ENCODE assay signal across 23 cellular contexts in genomic region chr17:27242951-27243350, GRCh38. TPM values are rescaled to one million over a fixed set of nuclear protein-coding genes. Genes with fewer than 3 reads are reported as not detected.
A peak's percentile ranks its signal among the peaks of the same experiment; 100 is the strongest.
DNase-seq lines count a peak whose midpoint lies in the region; TF ChIP-seq lines count a peak whose summit lies in the region.
"Had no signal": no experiment of that assay in that cellular context is flagged by ENCODE, and none has a peak within 500 bp of the region (broad histone marks: within the 10 kb centered on the region; RNA-seq: fewer than 3 reads in every experiment).

No MANE protein-coding gene starts in this region.

- no peak overlapping the region for H3K23ac ChIP-seq in trophoblast cell (ENCODE audit: low read length)

- peak overlapping the region; percentile 86 for H2BK12ac ChIP-seq in trophoblast cell (ENCODE audit: low read length)

- H3K27ac Mint-ChIP-seq in activated CD4-positive, alpha-beta T cell treated with anti-CD3 and anti-CD28 coated beads, Interleukin-2, amount 10 ng/mL, durations not matched to agents 7 days and 5 days, result no peak overlapping the region
- H3K27ac Mint-ChIP-seq: memory B cell had no signal

- H3K9me3 ChIP-seq in AG04450 (ENCODE audit: control insufficient read depth, insufficient read depth, low read length) (no peaks in the 10 kb centered on the region), PC-9 (ENCODE audit: insufficient read depth, low read depth) (no peaks in the 10 kb centered on the region), esophagus squamous epithelium (no peaks in the 10 kb centered on the region), trophoblast cell (ENCODE audit: insufficient read depth, low read depth, low read length) (no peaks in the 10 kb centered on the region)
- H3K9me3 ChIP-seq: psoas muscle, testis had no signal

- peak overlapping the region; percentile 39 for H2BK120ac ChIP-seq in trophoblast cell (ENCODE audit: insufficient read depth, low read length, poor library complexity)

- intact Hi-C loops in PC-9 (cut with micrococcal nuclease; ENCODE audit: unreplicated experiment), result loop anchor here (10.0 kb wide), 2 partner anchors 212 to 252 kb away; partner anchors contain the start of gene KSR1
- intact Hi-C loops in esophagus squamous epithelium (cut with DNase I), result loop anchor here (5.0 to 10.0 kb wide), 2 partner anchors 52 to 99 kb away; partner anchors contain the start of gene WSB1

- WGBS in esophagus squamous epithelium, 2 donors, result 70 to 75% methylated on average over 1 of the region's 1 CpG
- WGBS in trophoblast cell (ENCODE audit: extremely low coverage, insufficient coverage, insufficient read length), result no CpG with 5 or more reads among the region's 1 CpG

- H3K4me3 ChIP-seq in AG04450 (ENCODE audit: low read depth, low read length) (no peak overlapping the region), PC-9 (no peak overlapping the region), esophagus squamous epithelium (no peak overlapping the region), trophoblast cell (ENCODE audit: low read depth, low read length) (peak overlapping the region; percentile 6)
- H3K4me3 ChIP-seq: psoas muscle, testis had no signal

- no peaks in the 10 kb centered on the region for H3K9me3 Mint-ChIP-seq in activated CD4-positive, alpha-beta T cell treated with anti-CD3 and anti-CD28 coated beads, Interleukin-2, amount 10 ng/mL, durations not matched to agents 7 days and 5 days
- H3K9me3 Mint-ChIP-seq: memory B cell had no signal

- H3K4me1 ChIP-seq in PC-9 (replicated peaks; ENCODE audit: insufficient read depth) (peaks cover 88% of the 10 kb centered on the region), esophagus squamous epithelium (peaks cover 43 to 95% (median 69%) of the 10 kb centered on the region in 3 donors), trophoblast cell (ENCODE audit: control insufficient read depth in 1 of 2, insufficient read depth in 2 of 2, low read length in 2 of 2) (peaks cover 29 to 34% of the 10 kb centered on the region in 2 experiments)

- H2AFZ ChIP-seq in PC-9 (no peak overlapping the region), trophoblast cell (ENCODE audit: insufficient read depth, low read length, poor library complexity) (no peak overlapping the region)

- POLR2A ChIA-PET in AG04450 (lab: Yijun Ruan, JAX), result interaction anchor here (1.2 kb wide), 1 partner anchor 52 kb away, joined by 6 read pairs; no protein-coding TSS in a partner anchor
- POLR2A ChIA-PET in PC-9 (lab: Charles Lee; ENCODE audit: unreplicated experiment), result interaction anchor here (0.6 kb wide), 1 partner anchor 765 kb away, joined by 4 read pairs; no protein-coding TSS in a partner anchor
- POLR2A ChIA-PET in activated CD4-positive, alpha-beta T cell treated with anti-CD3 and anti-CD28 coated beads, Interleukin-2, amount 10 ng/mL, durations not matched to agents 7 days and 5 days (lab: Charles Lee), result no interaction called here

- TF ChIP-seq POLR2A in esophagus squamous epithelium (IDR thresholded peaks at IDR 0.05), result no peak

- no peak for TF ChIP-seq CTCF in AG04450 (IDR thresholded peaks at IDR 0.05; ENCODE audit: low read depth, low read length)
- no peak for TF ChIP-seq CTCF in PC-9 (conservative IDR thresholded peaks at IDR 0.05)
- no peak for TF ChIP-seq CTCF in esophagus squamous epithelium (IDR thresholded peaks at IDR 0.05)

- DNase-seq in AG04450 (ENCODE audit: low read depth, low spot score) (no peak), PC-9 (no peak), esophagus squamous epithelium (lab: John Stamatoyannopoulos, UW) (no peak), trophoblast cell (no peak), cerebellar nuclear complex (lab: John Stamatoyannopoulos, UW) (no peak), GOT3 (lab: John Stamatoyannopoulos, UW) (no peak), DMS79 treated with DMSO at 0.1 percent for 48 hours (lab: John Stamatoyannopoulos, UW) (no peak)
- no peak for DNase-seq in activated CD4-positive, alpha-beta T cell treated with anti-CD3 and anti-CD28 coated beads, Interleukin-2, amount 10 ng/mL, durations not matched to agents 7 days and 5 days
- DNase-seq: activated CD4-positive, alpha-beta T cell treated with anti-CD3 and anti-CD28 coated beads for 48 hours; activated gamma-delta T cell; activated T-cell treated with anti-CD3 and anti-CD28 coated beads, Interleukin-2, amount 50 U/mL, for 1 hour; C1 segment of cervical spinal cord; Calu3; head of caudate nucleus; KG1; kidney glomerular epithelial cell; NCI-H1436 treated with DMSO at 0.1 percent for 48 hours; psoas muscle; SHP77; stimulated activated naive CD8-positive, alpha-beta T cell treated with anti-CD3 and anti-CD28 coated beads, Interleukin-15, Interleukin-2, amounts not matched to agents 100 U/mL and 50 U/mL, for 24 hours; T-helper 9 cell; testis had no signal

- H3K36me3 Mint-ChIP-seq in activated CD4-positive, alpha-beta T cell treated with anti-CD3 and anti-CD28 coated beads, Interleukin-2, amount 10 ng/mL, durations not matched to agents 7 days and 5 days (ENCODE audit: low read depth), result no peaks in the 10 kb centered on the region
- H3K36me3 Mint-ChIP-seq: memory B cell had no signal

- no peak overlapping the region for H4K12ac ChIP-seq in trophoblast cell (ENCODE audit: low read depth, low read length)

- H3K79me1 ChIP-seq in trophoblast cell (ENCODE audit: low read length), result peaks cover 30% of the 10 kb centered on the region

- H3K36me3 ChIP-seq in PC-9 (ENCODE audit: low read depth), result no peaks in the 10 kb centered on the region
- H3K36me3 ChIP-seq in esophagus squamous epithelium, result no peaks in the 10 kb centered on the region
- H3K36me3 ChIP-seq in trophoblast cell (ENCODE audit: control insufficient read depth in 1 of 2, insufficient read depth in 2 of 2, low read length in 2 of 2), result no peaks in the 10 kb centered on the region

- H3K27me3 ChIP-seq in AG04450 (ENCODE audit: control insufficient read depth, insufficient read depth, low read length), result no peaks in the 10 kb centered on the region
- no peaks in the 10 kb centered on the region for H3K27me3 ChIP-seq in PC-9 (ENCODE audit: insufficient read depth, low read depth)
- no peaks in the 10 kb centered on the region for H3K27me3 ChIP-seq in esophagus squamous epithelium
- no peaks in the 10 kb centered on the region for H3K27me3 ChIP-seq in trophoblast cell (ENCODE audit: insufficient read depth, low read length)
- H3K27me3 ChIP-seq: testis had no signal

- H3K14ac ChIP-seq in trophoblast cell (ENCODE audit: low read length), result peak overlapping the region; percentile 75

- H3K4ac ChIP-seq in trophoblast cell (ENCODE audit: low read depth, low read length), result no peak overlapping the region

- CTCF ChIA-PET in AG04450 (lab: Charles Lee), result interaction anchor here (1.0 to 2.3 kb wide), 3 partner anchors 15 to 102 kb away, joined by 3 to 7 read pairs (median 3); no protein-coding TSS in a partner anchor
- CTCF ChIA-PET in PC-9 (lab: Charles Lee), result interaction anchor here (0.6 to 1.0 kb wide), 2 partner anchors 90 to 725 kb away, joined by 5 to 9 read pairs; no protein-coding TSS in a partner anchor
- CTCF ChIA-PET in activated CD4-positive, alpha-beta T cell treated with anti-CD3 and anti-CD28 coated beads, Interleukin-2, amount 10 ng/mL, durations not matched to agents 7 days and 5 days (lab: Charles Lee), result no interaction called here

- H3K9ac ChIP-seq in trophoblast cell (ENCODE audit: low read length), result no peak overlapping the region

- H3F3A ChIP-seq in PC-9 (ENCODE audit: insufficient read depth, low read depth), result peaks cover 42% of the 10 kb centered on the region

- H3K27ac ChIP-seq in AG04450 (ENCODE audit: low read depth, low read length), result peak overlapping the region; percentile 21
- H3K27ac ChIP-seq in PC-9, result peak overlapping the region; percentile 31
- H3K27ac ChIP-seq in esophagus squamous epithelium, result peak overlapping the region; percentile 68 to 93 (median 92)
- H3K27ac ChIP-seq in trophoblast cell (ENCODE audit: low read depth, low read length), result peak overlapping the region; percentile 65
- H3K27ac ChIP-seq: psoas muscle, testis had no signal

- BruUV-seq in PC-9 (replicated peaks; lab: Mats Ljungman, UMichigan), result no TSS peak

- peak overlapping the region; percentile 67 for H2BK5ac ChIP-seq in trophoblast cell (ENCODE audit: low read depth, low read length, poor library complexity)

- no peaks in the 10 kb centered on the region for H3K79me2 ChIP-seq in PC-9 (ENCODE audit: low read depth)
- peaks cover 10% of the 10 kb centered on the region for H3K79me2 ChIP-seq in trophoblast cell (ENCODE audit: control insufficient read depth, insufficient read depth, low read length, poor library complexity)

- no peaks in the 10 kb centered on the region for H4K20me1 ChIP-seq in PC-9 (ENCODE audit: insufficient read depth)

- H4K8ac ChIP-seq in trophoblast cell (ENCODE audit: low read depth, low read length), result peak overlapping the region; percentile 8

- H3K4me3 Mint-ChIP-seq in activated CD4-positive, alpha-beta T cell treated with anti-CD3 and anti-CD28 coated beads, Interleukin-2, amount 10 ng/mL, durations not matched to agents 7 days and 5 days, result no peak overlapping the region
- H3K4me3 Mint-ChIP-seq: memory B cell had no signal

- peak overlapping the region; percentile 4 for H2AK5ac ChIP-seq in trophoblast cell (ENCODE audit: low read length)

- peak overlapping the region; percentile 52 for H3K4me2 ChIP-seq in PC-9
- no peak overlapping the region for H3K4me2 ChIP-seq in trophoblast cell (ENCODE audit: low read length)

- H3K4me1 Mint-ChIP-seq in activated CD4-positive, alpha-beta T cell treated with anti-CD3 and anti-CD28 coated beads, Interleukin-2, amount 10 ng/mL, durations not matched to agents 7 days and 5 days, result peaks cover 24% of the 10 kb centered on the region

- H3K18ac ChIP-seq in trophoblast cell (ENCODE audit: low read length), result peak overlapping the region; percentile 12

- H3K9me2 ChIP-seq in PC-9 (ENCODE audit: insufficient read depth), result no peaks in the 10 kb centered on the region

- peak overlapping the region; percentile 86 for H4K91ac ChIP-seq in trophoblast cell (ENCODE audit: low read depth, low read length)

- H3K27me3 Mint-ChIP-seq in activated CD4-positive, alpha-beta T cell treated with anti-CD3 and anti-CD28 coated beads, Interleukin-2, amount 10 ng/mL, durations not matched to agents 7 days and 5 days, result peaks cover 10% of the 10 kb centered on the region
- H3K27me3 Mint-ChIP-seq: memory B cell had no signal

RNA-seq across cellular contexts. Expression of gene WSB1, which starts 51.0 kb away (rescaled TPM):
- 156 and 204 TPM in 2 replicates for polyA plus RNA-seq in AG04450 (2011; rRNA removed)
- polyA minus RNA-seq in AG04450 (2011; rRNA and poly(A)+ RNA removed), result 68.6 and 71.8 TPM in 2 replicates
- total RNA-seq in PC-9 (2021) (66.2 and 101 TPM in 2 replicates), esophagus squamous epithelium (100 to 1,000 TPM in 1 of 4 donors, 10 to 100 TPM in 3; 27.9 to 112 (median 62.8) TPM)
- 193 and 206 TPM in 2 replicates for polyA plus RNA-seq in trophoblast cell (2013)
- total RNA-seq in activated CD4-positive, alpha-beta T cell treated with anti-CD3 and anti-CD28 coated beads, Interleukin-2, amount 10 ng/mL, durations not matched to agents 7 days and 5 days, result 100 to 1,000 TPM; 107 to 111 TPM

Comparison
In these comparisons a context has a peak if more than half of its experiments do, and no peak if none do; other contexts are left out.
1. H3K27ac ChIP-seq: peak in every context shown above with its lines; median percentile 92 in esophagus squamous epithelium; 65 in trophoblast cell; 31 in PC-9; 21 in AG04450.